Comparison of ENCODE assay signal across 1 cellular context in genomic region chr1:16989676-16990391, GRCh38.
TF ChIP-seq lines count a peak whose summit lies in the region.

No MANE protein-coding gene starts in this region.

TF ChIP-seq in K562, 482 proteins besides CTCF, POLR2A, EP300 and RAD21:
- TF ChIP-seq ZNF639 (CRISPR knock-in tag; conservative IDR thresholded peaks at IDR 0.05 in 1 of 2, IDR thresholded peaks at IDR 0.05 in 1 of 2), result no peak
- no peak for TF ChIP-seq ARID1B (IDR thresholded peaks at IDR 0.05)
- TF ChIP-seq POLR2G (IDR thresholded peaks at IDR 0.05; ENCODE audit: low read depth, low read length), result peak; percentile 34; the same call in 1 of the 2 replicates
- TF ChIP-seq ZNF143 (CRISPR knock-in tag; IDR thresholded peaks at IDR 0.05), result 0 out of 2 replicates have a peak, but pooled peaks have one; percentile 25
